Comparison of ENCODE assay signal across 9 cellular contexts in genomic region chr2:118371500-118371899, GRCh38.
DNase-seq lines count a peak whose midpoint lies in the region; ATAC-seq, FAIRE-seq and TF ChIP-seq lines count a peak whose summit lies in the region.
"Had no signal": no experiment of that assay in that cellular context is flagged by ENCODE, and none has a peak within 500 bp of the region (broad histone marks: within the 10 kb centered on the region; RNA-seq: fewer than 3 reads in every experiment).

No MANE protein-coding gene starts in this region.

- no peak overlapping the region for H2AFZ ChIP-seq in astrocyte (ENCODE audit: low read depth, low read length)

- H3K27ac Mint-ChIP-seq in MCF 10A (ENCODE audit: low read depth, unreplicated experiment): no peak overlapping the region
- no peak overlapping the region for H3K27ac Mint-ChIP-seq in astrocyte (ENCODE audit: unreplicated experiment)
- H3K27ac Mint-ChIP-seq: activated naive CD8-positive, alpha-beta T cell treated with anti-CD3 and anti-CD28 coated beads, Interleukin-2, amount 10 ng/mL, durations not matched to agents 7 days and 5 days had no signal

- no peak for ATAC-seq in omental fat pad (ENCODE audit: low FRiP score)

- peak; percentile 90 for TF ChIP-seq CTCF in MCF 10A (IDR thresholded peaks at IDR 0.05; ENCODE audit: unreplicated experiment)
- no peak for TF ChIP-seq CTCF in breast epithelium (IDR thresholded peaks at IDR 0.05)
- peak; percentile 67 for TF ChIP-seq CTCF in astrocyte (IDR thresholded peaks at IDR 0.05; ENCODE audit: insufficient read depth, low read depth, low read length)
- TF ChIP-seq CTCF in omental fat pad (IDR thresholded peaks at IDR 0.05): no peak
- TF ChIP-seq CTCF in uterus (IDR thresholded peaks at IDR 0.05): no peak

- H3K4me1 ChIP-seq in breast epithelium (no peaks in the 10 kb centered on the region), astrocyte (ENCODE audit: insufficient read depth, low read length) (peaks cover 8% of the 10 kb centered on the region), uterus (no peaks in the 10 kb centered on the region)

- H3K4me2 ChIP-seq in astrocyte (ENCODE audit: low read length): no peak overlapping the region

- H3K9me3 Mint-ChIP-seq in MCF 10A (ENCODE audit: unreplicated experiment): no peaks in the 10 kb centered on the region
- no peaks in the 10 kb centered on the region for H3K9me3 Mint-ChIP-seq in astrocyte (ENCODE audit: unreplicated experiment)
- H3K9me3 Mint-ChIP-seq: activated naive CD8-positive, alpha-beta T cell treated with anti-CD3 and anti-CD28 coated beads, Interleukin-2, amount 10 ng/mL, durations not matched to agents 7 days and 5 days had no signal

- no peak overlapping the region for H3K9ac ChIP-seq in astrocyte (ENCODE audit: low read length)

- POLR2A ChIA-PET in MCF 10A (lab: Yijun Ruan, JAX): interaction anchor here (0.6 kb wide), 1 partner anchor 18 kb away, joined by 3 read pairs; no protein-coding TSS in a partner anchor

- no peak overlapping the region for H3K27ac ChIP-seq in breast epithelium
- H3K27ac ChIP-seq in astrocyte (ENCODE audit: low read depth, low read length): no peak overlapping the region
- no peak overlapping the region for H3K27ac ChIP-seq in uterus

- H3K27me3 Mint-ChIP-seq in MCF 10A (ENCODE audit: insufficient read depth, unreplicated experiment): no peaks in the 10 kb centered on the region
- peaks cover 12% of the 10 kb centered on the region for H3K27me3 Mint-ChIP-seq in astrocyte (ENCODE audit: low read depth, unreplicated experiment)

- no TSS peak for BruUV-seq in MCF 10A (replicated peaks; lab: Mats Ljungman, UMichigan)

- no peaks in the 10 kb centered on the region for H3K79me2 ChIP-seq in astrocyte (ENCODE audit: insufficient read depth, low read length)

- H4K20me1 ChIP-seq in astrocyte (ENCODE audit: insufficient read depth, low read length): no peaks in the 10 kb centered on the region

- peaks cover 7% of the 10 kb centered on the region for H3K4me1 Mint-ChIP-seq in MCF 10A (ENCODE audit: insufficient read depth, unreplicated experiment)
- peaks cover 11% of the 10 kb centered on the region for H3K4me1 Mint-ChIP-seq in astrocyte (ENCODE audit: low read depth, unreplicated experiment)
- H3K4me1 Mint-ChIP-seq: activated naive CD8-positive, alpha-beta T cell treated with anti-CD3 and anti-CD28 coated beads, Interleukin-2, amount 10 ng/mL, durations not matched to agents 7 days and 5 days had no signal

- DNase-seq in MCF 10A (ENCODE audit: unreplicated experiment) (peak; percentile 62), breast epithelium (ENCODE audit: low spot score in 2 of 2) (no peak), HT1080 (ENCODE audit: low read depth) (peak; percentile 10), astrocyte (ENCODE audit: low read depth) (peak; percentile 29), lung microvascular endothelial cell (ENCODE audit: low read depth in 2 of 2) (peak; percentile 30 to 66), omental fat pad (ENCODE audit: low spot score) (no peak), uterus (no peak), GM12892 (ENCODE audit: insufficient read length) (no peak)
- DNase-seq: activated naive CD8-positive, alpha-beta T cell treated with anti-CD3 and anti-CD28 coated beads, Interleukin-2, amount 10 ng/mL, durations not matched to agents 7 days and 5 days had no signal

- FAIRE-seq in astrocyte (lab: Jason Lieb, UNC): no peak
- no peak for FAIRE-seq in GM12892 (lab: Jason Lieb, UNC)

- H3K9me3 ChIP-seq in breast epithelium: no peaks in the 10 kb centered on the region
- H3K9me3 ChIP-seq in astrocyte (ENCODE audit: insufficient read depth, low read depth, low read length): no peaks in the 10 kb centered on the region
- no peaks in the 10 kb centered on the region for H3K9me3 ChIP-seq in uterus

- TF ChIP-seq POLR2A in breast epithelium (IDR thresholded peaks at IDR 0.05) (no peak), uterus (IDR thresholded peaks at IDR 0.05) (no peak), GM12892 (IDR thresholded peaks at IDR 0.05; ENCODE audit: low read depth, low read length) (no peak)

- H3K4me3 Mint-ChIP-seq in MCF 10A (ENCODE audit: unreplicated experiment) (no peak overlapping the region), astrocyte (ENCODE audit: unreplicated experiment) (no peak overlapping the region)
- H3K4me3 Mint-ChIP-seq: activated naive CD8-positive, alpha-beta T cell treated with anti-CD3 and anti-CD28 coated beads, Interleukin-2, amount 10 ng/mL, durations not matched to agents 7 days and 5 days had no signal

- intact Hi-C loops in MCF 10A (cut with micrococcal nuclease): loop anchor here (1.0 to 5.0 kb wide), 8 partner anchors 60 to 493 kb away; no protein-coding TSS in a partner anchor
- intact Hi-C loops in breast epithelium (cut with DNase I; ENCODE audit: low total_unique reads): no loop called here
- intact Hi-C loops in uterus (cut with DNase I; ENCODE audit: low total_unique reads): no loop called here

- no peaks in the 10 kb centered on the region for H3K36me3 Mint-ChIP-seq in MCF 10A (ENCODE audit: insufficient read depth, unreplicated experiment)
- H3K36me3 Mint-ChIP-seq in astrocyte (ENCODE audit: low read depth, unreplicated experiment): no peaks in the 10 kb centered on the region
- H3K36me3 Mint-ChIP-seq: activated naive CD8-positive, alpha-beta T cell treated with anti-CD3 and anti-CD28 coated beads, Interleukin-2, amount 10 ng/mL, durations not matched to agents 7 days and 5 days had no signal

- H3K36me3 ChIP-seq in breast epithelium (no peaks in the 10 kb centered on the region), astrocyte (ENCODE audit: insufficient read depth, low read length) (no peaks in the 10 kb centered on the region), uterus (no peaks in the 10 kb centered on the region)

- H3K4me3 ChIP-seq in breast epithelium: no peak overlapping the region
- H3K4me3 ChIP-seq in astrocyte (ENCODE audit: insufficient read depth, low read depth, low read length): no peak overlapping the region
- H3K4me3 ChIP-seq in uterus: no peak overlapping the region

- H3K27me3 ChIP-seq in breast epithelium (peaks cover 0 to 4% of the 10 kb centered on the region in 2 donors), astrocyte (ENCODE audit: insufficient read depth, low read length) (no peaks in the 10 kb centered on the region), uterus (no peaks in the 10 kb centered on the region)

- CTCF ChIA-PET in MCF 10A (lab: Yijun Ruan, JAX): interaction anchor here (0.6 to 9.0 kb wide), 8 partner anchors 54 to 1246 kb away, joined by 3 to 122 read pairs (median 4); no protein-coding TSS in a partner anchor

Comparison
In these comparisons a context has a peak if more than half of its experiments do, and no peak if none do; other contexts are left out.
1. DNase-seq: peak in MCF 10A (single experiment), HT1080 (single experiment), astrocyte (single experiment) and lung microvascular endothelial cell (2 of 2); none in breast epithelium (0 of 2), omental fat pad (single experiment), uterus (0 of 2) and GM12892 (single experiment).
2. CTCF ChIP-seq: peak in MCF 10A (single experiment) and astrocyte (single experiment); none in breast epithelium (0 of 3), omental fat pad (0 of 3) and uterus (0 of 4).